In the genomic region with DNA sequence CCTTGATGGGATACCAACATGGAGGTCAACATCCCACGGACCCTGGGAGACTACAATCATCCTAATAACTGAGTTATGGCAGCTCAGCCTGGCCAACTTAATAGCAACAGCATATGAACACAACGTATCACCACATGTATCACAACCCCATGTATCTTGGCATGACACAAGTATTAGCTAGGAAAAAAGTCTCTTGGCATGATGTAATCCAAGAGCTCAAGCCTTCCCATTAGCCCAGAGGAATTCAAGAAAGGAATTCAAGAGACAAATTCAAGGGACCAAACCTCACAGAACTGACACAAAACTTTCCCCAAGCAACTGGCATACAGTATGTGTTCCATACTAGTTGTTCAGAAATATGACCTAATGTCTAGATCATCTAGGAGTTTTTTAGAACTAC, we compare ENCODE assay signal across 22 cellular contexts.
DNase-seq lines count a peak whose midpoint lies in the region; TF ChIP-seq lines count a peak whose summit lies in the region.
"Had no signal": no experiment of that assay in that cellular context is flagged by ENCODE, and none has a peak within 500 bp of the region (broad histone marks: within the 10 kb centered on the region; RNA-seq: fewer than 3 reads in every experiment).

No MANE protein-coding gene starts in this region.

- H3K27me3 ChIP-seq in tibial artery, result no peaks in the 10 kb centered on the region
- H3K27me3 ChIP-seq: gastroesophageal sphincter, hepatocyte had no signal

- no peak for TF ChIP-seq CTCF in tibial artery (IDR thresholded peaks at IDR 0.05)

- peak overlapping the region; percentile 54 to 66 for H3K27ac ChIP-seq in tibial artery
- H3K27ac ChIP-seq: gastroesophageal sphincter, hepatocyte had no signal

- intact Hi-C loops in tibial artery (cut with DNase I; ENCODE audit: low total_unique reads), result no loop called here

- no peak overlapping the region for H3K4me3 ChIP-seq in tibial artery
- H3K4me3 ChIP-seq: esophagus squamous epithelium, gastroesophageal sphincter, hepatocyte had no signal

- H3K9me3 ChIP-seq in tibial artery, result no peaks in the 10 kb centered on the region
- H3K9me3 ChIP-seq: esophagus squamous epithelium, gastroesophageal sphincter had no signal

- H3K36me3 ChIP-seq in tibial artery, result no peaks in the 10 kb centered on the region
- H3K36me3 ChIP-seq: esophagus squamous epithelium, gastroesophageal sphincter had no signal

- DNase-seq in GM04503 (ENCODE audit: low read depth), result peak; percentile 3
- DNase-seq in astrocyte of the hippocampus (ENCODE audit: low read depth, low spot score), result peak; percentile 56
- peak; percentile 11 for DNase-seq in kidney glomerular epithelial cell (lab: John Stamatoyannopoulos, UW)
- no peak for DNase-seq in tibial artery
- no peak for DNase-seq in dermis blood vessel endothelial cell
- DNase-seq in LoVo (ENCODE audit: low spot score), result no peak
- DNase-seq in C1 segment of cervical spinal cord (lab: John Stamatoyannopoulos, UW), result no peak
- DNase-seq: activated CD4-positive, alpha-beta T cell treated with anti-CD3 and anti-CD28 coated beads for 48 hours; activated effector memory CD4-positive, alpha-beta T cell treated with Interleukin-2 at 50 U/mL for 16 hours; caudate nucleus; cortex of kidney; DMS79; esophagus squamous epithelium; GDM1; NCI-H1436 treated with DMSO at 0.1 percent for 48 hours; NCI-H446 treated with DMSO at 0.1 percent for 48 hours; NCI-H774; right cardiac atrium; stimulated activated CD8-positive, alpha-beta memory T cell treated with anti-CD3 and anti-CD28 coated beads, Interleukin-4, amount 100 ng/mL, for 48 hours; stimulated activated naive CD8-positive, alpha-beta T cell treated with anti-CD3 and anti-CD28 coated beads, Interleukin-15, amount 100 ng/mL, for 72 hours had no signal

- H3K4me1 ChIP-seq in tibial artery, result peaks cover 0 to 59% (median 35%) of the 10 kb centered on the region in 4 donors

Comparison
In these comparisons a context has a peak if more than half of its experiments do, and no peak if none do; other contexts are left out.
1. DNase-seq: peak in GM04503 (single experiment), astrocyte of the hippocampus (single experiment) and kidney glomerular epithelial cell (single experiment); none in tibial artery (0 of 2), dermis blood vessel endothelial cell (single experiment), LoVo (single experiment) and C1 segment of cervical spinal cord (0 of 14).